ENCODE assay signal across 16 cellular contexts in genomic region chr1:170807432-170807831, GRCh38.
DNase-seq lines count a peak whose midpoint lies in the region; ATAC-seq and TF ChIP-seq lines count a peak whose summit lies in the region.
"Had no signal": no experiment of that assay in that cellular context is flagged by ENCODE, and none has a peak within 500 bp of the region (broad histone marks: within the 10 kb centered on the region; RNA-seq: fewer than 3 reads in every experiment).

No MANE protein-coding gene starts in this region.

- ATAC-seq in SK-N-SH treated with all-trans-retinoic acid at 6 μM for 48 hours (peak; percentile 71), sciatic nerve (peak; percentile 7), HG03571 (IDR thresholded peaks at IDR 0.05; ENCODE audit: unreplicated experiment) (no peak), left colon (no peak)
- ATAC-seq: Panc1 had no signal

- no peak overlapping the region for H3T11ph ChIP-seq in H9 (ENCODE audit: low read length)

- H3K36me3 Mint-ChIP-seq in H9 (ENCODE audit: insufficient read depth in 1 of 3, low read depth in 3 of 3): no peaks in the 10 kb centered on the region; a peak in 1 of 7 replicates
- H3K36me3 Mint-ChIP-seq: activated CD4-positive, alpha-beta memory T cell treated with anti-CD3 and anti-CD28 coated beads for 36 hours; CD4-positive, CD25-positive, alpha-beta regulatory T cell had no signal

- DNase-seq in ELR (ENCODE audit: low read depth) (peak; percentile 83), fibroblast of gingiva (ENCODE audit: low read depth) (peak; percentile 85), sciatic nerve (ENCODE audit: low spot score) (no peak), H9 (no peak), BE2C (no peak), left colon (no peak)
- DNase-seq: activated CD4-positive, alpha-beta memory T cell treated with anti-CD3 and anti-CD28 coated beads for 36 hours; activated effector memory CD4-positive, alpha-beta T cell treated with anti-CD3 and anti-CD28 coated beads, Interleukin-2, amount 50 U/mL, for 16 hours; CD4-positive, CD25-positive, alpha-beta regulatory T cell; NCI-H1092 treated with DMSO at 0.1 percent for 48 hours; stimulated activated CD4-positive, alpha-beta T cell treated with anti-CD3 and anti-CD28 coated beads, Interleukin-2, amount 100 ng/mL, for 48 hours; stimulated activated naive CD4-positive, alpha-beta T cell had no signal

- no peaks in the 10 kb centered on the region for H3K36me3 ChIP-seq in BE2C
- H3K36me3 ChIP-seq: esophagus muscularis mucosa had no signal

- no peak overlapping the region for H3K18ac ChIP-seq in H9 (ENCODE audit: insufficient read length, low read depth, low read length)

- H3K23me2 ChIP-seq in H9 (ENCODE audit: insufficient read length, low read depth, low read length, poor library complexity, severe bottlenecking): no peaks in the 10 kb centered on the region

- no peak overlapping the region for H2AK5ac ChIP-seq in H9 (ENCODE audit: insufficient read length, low read length)

- TF ChIP-seq CTCF in H9 (conservative IDR thresholded peaks at IDR 0.05) (no peak), BE2C (IDR thresholded peaks at IDR 0.05; ENCODE audit: low read depth, low read length) (no peak)

- intact Hi-C loops in sciatic nerve (cut with DNase I) (no loop called here), left colon (cut with DNase I, micrococcal nuclease) (no loop called here)

- no peak overlapping the region for H3K4me2 ChIP-seq in H9 (ENCODE audit: insufficient read depth, insufficient read length, low read length)

- no peak overlapping the region for H4K8ac ChIP-seq in H9 (replicated peaks; ENCODE audit: insufficient read length, low read depth, low read length)

- no peak overlapping the region; a peak in 1 of 7 replicates for H3K27ac Mint-ChIP-seq in H9
- H3K27ac Mint-ChIP-seq: activated CD4-positive, alpha-beta memory T cell treated with anti-CD3 and anti-CD28 coated beads for 36 hours; CD4-positive, CD25-positive, alpha-beta regulatory T cell had no signal

- no peaks in the 10 kb centered on the region for H3K79me2 ChIP-seq in H9 (ENCODE audit: insufficient read depth, low read length)

- no peak overlapping the region for H4K5ac ChIP-seq in H9 (ENCODE audit: insufficient read length, low read depth, low read length)

- H2AFZ ChIP-seq in H9 (ENCODE audit: low read length): no peak overlapping the region

- no peak overlapping the region for H2BK20ac ChIP-seq in H9 (ENCODE audit: low read depth, low read length, poor library complexity, severe bottlenecking)

- H3K14ac ChIP-seq in H9 (ENCODE audit: insufficient read depth, low read length): no peak overlapping the region

- H3K4me1 Mint-ChIP-seq in H9: peaks cover 0 to 3% of the 10 kb centered on the region in 2 experiments; a peak in 2 of 4 replicates
- H3K4me1 Mint-ChIP-seq: CD4-positive, CD25-positive, alpha-beta regulatory T cell had no signal

- H3K23ac ChIP-seq in H9 (ENCODE audit: insufficient read length, low read depth, low read length): no peak overlapping the region

- peaks cover 0 to 2% of the 10 kb centered on the region in 2 experiments; a peak in 3 of 5 replicates for H3K9me3 Mint-ChIP-seq in H9
- H3K9me3 Mint-ChIP-seq: activated CD4-positive, alpha-beta memory T cell treated with anti-CD3 and anti-CD28 coated beads for 36 hours had no signal

- H3K27ac ChIP-seq in H9 (ENCODE audit: insufficient read length, low read depth, low read length): no peak overlapping the region
- H3K27ac ChIP-seq: esophagus muscularis mucosa had no signal

- no CpG with 5 or more reads among the region's 4 CpGs for WGBS in H9 (ENCODE audit: extremely low coverage, insufficient read length, low lambda C conversion rate)

- H3K27me3 ChIP-seq in H9 (ENCODE audit: insufficient read depth, low read length) (no peaks in the 10 kb centered on the region), BE2C (no peaks in the 10 kb centered on the region)
- H3K27me3 ChIP-seq: esophagus muscularis mucosa had no signal

- no peak overlapping the region for H2BK15ac ChIP-seq in H9 (ENCODE audit: low read depth, low read length)

- no peak overlapping the region for H4K91ac ChIP-seq in H9 (ENCODE audit: insufficient read length, low read depth, low read length)

- no peak overlapping the region for H2BK120ac ChIP-seq in H9 (ENCODE audit: low read depth, low read length, poor library complexity, severe bottlenecking)

- H2BK5ac ChIP-seq in H9 (ENCODE audit: insufficient read length, low read length): no peak overlapping the region

- H3K4me1 ChIP-seq in H9 (ENCODE audit: insufficient read depth, low read length) (no peaks in the 10 kb centered on the region), BE2C (no peaks in the 10 kb centered on the region)
- H3K4me1 ChIP-seq: esophagus muscularis mucosa had no signal

- H3K9me3 ChIP-seq in H9 (ENCODE audit: control insufficient read depth, low read depth, low read length) (no peaks in the 10 kb centered on the region), BE2C (no peaks in the 10 kb centered on the region)
- H3K9me3 ChIP-seq: esophagus muscularis mucosa had no signal

- no peak overlapping the region for H3K4ac ChIP-seq in H9 (ENCODE audit: low read depth, low read length)

- no peaks in the 10 kb centered on the region for H4K20me1 ChIP-seq in H9 (ENCODE audit: control insufficient read depth, insufficient read depth, insufficient read length)

- no peak overlapping the region for H3K56ac ChIP-seq in H9 (ENCODE audit: insufficient read length, low read depth, low read length)

- H3K79me1 ChIP-seq in H9 (ENCODE audit: insufficient read depth, low read depth, low read length, poor library complexity, severe bottlenecking): no peaks in the 10 kb centered on the region

- H3K9ac ChIP-seq in H9 (ENCODE audit: extremely low read depth, insufficient read length, low read length): no peak overlapping the region

- H3K4me3 Mint-ChIP-seq in H9: no peak overlapping the region
- H3K4me3 Mint-ChIP-seq: activated CD4-positive, alpha-beta memory T cell treated with anti-CD3 and anti-CD28 coated beads for 36 hours had no signal

- H3K4me3 ChIP-seq in BE2C (ENCODE audit: low read depth, low read length): no peak overlapping the region
- H3K4me3 ChIP-seq: esophagus muscularis mucosa had no signal

- H2BK12ac ChIP-seq in H9 (ENCODE audit: insufficient read length, low read depth, low read length): no peak overlapping the region

- no peaks in the 10 kb centered on the region for H3K27me3 Mint-ChIP-seq in H9 (ENCODE audit: low read depth)

TF ChIP-seq in SK-N-SH treated with all-trans-retinoic acid at 6 μM for 48 hours, 23 proteins besides CTCF, POLR2A, EP300 and RAD21:
- peak; percentile 14; the same call in 1 of the 2 replicates for TF ChIP-seq TOX (CRISPR knock-in tag; IDR thresholded peaks at IDR 0.05; ENCODE audit: borderline replicate concordance)
- no peak for TF ChIP-seq ZFP30 (CRISPR knock-in tag; IDR thresholded peaks at IDR 0.05)

Comparison
In these comparisons a context has a peak if more than half of its experiments do, and no peak if none do; other contexts are left out.
1. DNase-seq: peak in ELR (single experiment) and fibroblast of gingiva (single experiment); none in sciatic nerve (single experiment), H9 (single experiment), BE2C (single experiment) and left colon (0 of 2).
2. ATAC-seq: peak in SK-N-SH treated with all-trans-retinoic acid at 6 μM for 48 hours (single experiment) and sciatic nerve (single experiment); none in HG03571 (single experiment) and left colon (single experiment).